32 cellular contexts compared by ENCODE assay signal in the genomic region with DNA sequence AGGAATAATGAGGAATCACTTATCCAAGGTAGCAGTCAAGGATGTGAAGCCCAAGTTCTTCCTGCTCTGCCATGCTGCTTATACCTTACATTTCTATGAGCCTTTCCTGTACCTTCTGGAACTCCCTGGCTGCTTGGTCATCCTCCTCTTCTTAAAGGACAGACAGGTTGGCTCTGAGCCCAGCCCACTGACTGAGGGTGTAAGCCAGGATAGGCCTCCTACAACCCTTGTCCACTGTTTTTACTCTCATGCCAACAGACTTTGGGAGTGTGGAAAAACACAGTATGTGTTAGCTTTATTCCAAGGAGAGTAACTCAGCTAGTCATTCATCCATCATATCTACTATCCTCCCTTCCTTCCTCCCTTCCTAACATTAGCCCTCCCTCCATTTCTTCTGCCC. TPM values are rescaled to one million over a fixed set of nuclear protein-coding genes. Genes with fewer than 3 reads are reported as not detected.
DNase-seq lines count a peak whose midpoint lies in the region; ATAC-seq, FAIRE-seq and TF ChIP-seq lines count a peak whose summit lies in the region.
"Had no signal": no experiment of that assay in that cellular context is flagged by ENCODE, and none has a peak within 500 bp of the region (broad histone marks: within the 10 kb centered on the region; RNA-seq: fewer than 3 reads in every experiment).

No MANE protein-coding gene starts in this region.

- POLR2A ChIA-PET in endothelial cell of umbilical vein (lab: Charles Lee), result no interaction called here

- H3K4me1 ChIP-seq in right cardiac atrium (ENCODE audit: control insufficient read depth, insufficient read depth, low read length) (peaks cover 2% of the 10 kb centered on the region), endothelial cell of umbilical vein (ENCODE audit: control insufficient read depth, extremely low read depth, insufficient read depth, low read length) (no peaks in the 10 kb centered on the region), sigmoid colon (peaks cover 0 to 95% (median 66%) of the 10 kb centered on the region in 4 donors), Peyer's patch (peaks cover 0 to 13% (median 7%) of the 10 kb centered on the region in 4 donors), osteoblast (ENCODE audit: insufficient read depth, low read length) (no peaks in the 10 kb centered on the region)

- no peaks in the 10 kb centered on the region for H3K36me3 ChIP-seq in endothelial cell of umbilical vein (ENCODE audit: control insufficient read depth in 2 of 2, extremely low read depth in 1 of 2, insufficient read depth in 2 of 2, low read length in 2 of 2)
- peaks cover 0 to 31% (median 11%) of the 10 kb centered on the region in 4 donors for H3K36me3 ChIP-seq in sigmoid colon
- no peaks in the 10 kb centered on the region for H3K36me3 ChIP-seq in Peyer's patch
- no peaks in the 10 kb centered on the region for H3K36me3 ChIP-seq in osteoblast (ENCODE audit: insufficient read depth, low read length)
- H3K36me3 ChIP-seq: heart left ventricle, MG63, tibial nerve had no signal

- TF ChIP-seq CTCF in endothelial cell of umbilical vein (IDR thresholded peaks at IDR 0.05; ENCODE audit: extremely low read depth in 1 of 2, insufficient read depth in 1 of 2, low read depth in 1 of 2, low read length in 2 of 2) (no peak), sigmoid colon (IDR thresholded peaks at IDR 0.05) (no peak), Peyer's patch (IDR thresholded peaks at IDR 0.05) (no peak), osteoblast (IDR thresholded peaks at IDR 0.05; ENCODE audit: extremely low read depth, low read depth, low read length) (no peak)

- no peak for FAIRE-seq in endothelial cell of umbilical vein (lab: Jason Lieb, UNC)
- FAIRE-seq: A204.1, bronchial epithelial cell, GM18507 had no signal

- no peak overlapping the region for H3K27ac ChIP-seq in right cardiac atrium (ENCODE audit: low read length)
- H3K27ac ChIP-seq in endothelial cell of umbilical vein (ENCODE audit: insufficient read depth, low read depth, low read length), result no peak overlapping the region
- peak overlapping the region; percentile 41 to 70 (median 64) for H3K27ac ChIP-seq in sigmoid colon
- H3K27ac ChIP-seq in Peyer's patch, result no peak overlapping the region
- H3K27ac ChIP-seq in osteoblast (ENCODE audit: low read depth, low read length), result no peak overlapping the region
- H3K27ac ChIP-seq: GM23248, RWPE1, tibial nerve had no signal

- no peak for TF ChIP-seq EP300 in sigmoid colon (IDR thresholded peaks at IDR 0.05)

- TF ChIP-seq POLR2A in endothelial cell of umbilical vein (IDR thresholded peaks at IDR 0.05; ENCODE audit: low read depth, low read length) (no peak), sigmoid colon (IDR thresholded peaks at IDR 0.05) (no peak), Peyer's patch (IDR thresholded peaks at IDR 0.05) (no peak)

- no peaks in the 10 kb centered on the region for H4K20me1 ChIP-seq in endothelial cell of umbilical vein (replicated peaks; ENCODE audit: control insufficient read depth, extremely low read depth, insufficient read depth, low read length)
- no peaks in the 10 kb centered on the region for H4K20me1 ChIP-seq in osteoblast (ENCODE audit: insufficient read depth, low read length)

- intact Hi-C loops in right cardiac atrium (cut with DNase I) (no loop called here), cardiac septum (cut with DNase I) (no loop called here), endothelial cell of umbilical vein (cut with micrococcal nuclease) (no loop called here), sigmoid colon (cut with DNase I) (loop anchor here (5.0 kb wide), 1 partner anchor 66 kb away; no protein-coding TSS in a partner anchor)

- H2AFZ ChIP-seq in endothelial cell of umbilical vein (ENCODE audit: low read depth, low read length) (no peak overlapping the region), osteoblast (ENCODE audit: low read length) (no peak overlapping the region)
- H2AFZ ChIP-seq: GM23248 had no signal

- DNase-seq in right cardiac atrium (peak in 2 of 3 donors; percentile 46 to 68), cardiac septum (ENCODE audit: low spot score) (no peak), endothelial cell of umbilical vein (ENCODE audit: low read depth, low spot score) (peak; percentile 6), sigmoid colon (no peak), Peyer's patch (no peak), osteoblast (ENCODE audit: insufficient read length, low spot score, missing footprints) (no peak), NCI-H526 (lab: John Stamatoyannopoulos, UW) (no peak)
- DNase-seq in stimulated activated naive CD8-positive, alpha-beta T cell treated with anti-CD3 and anti-CD28 coated beads, Interleukin-15, Interleukin-2, amounts not matched to agents 100 U/mL and 50 U/mL, for 24 hours, result no peak
- DNase-seq: activated CD4-positive, alpha-beta T cell treated with anti-CD3 and anti-CD28 coated beads for 48 hours; activated naive CD4-positive, alpha-beta T cell; activated T-cell treated with anti-CD3 and anti-CD28 coated beads, Interleukin-2, amount 50 U/mL, for 48 hours; DMS79; GM23248; HFFc6; left colon; mesendoderm; MG63; NCI-H1436; NCI-H2171; NCI-H524 treated with DMSO at 0.1 percent for 48 hours; nucleus accumbens; retina; SK-N-SH; stimulated activated CD4-positive, alpha-beta T cell treated with anti-CD3 and anti-CD28 coated beads, Interleukin-4, amount 100 ng/mL, for 1 hour; stimulated activated naive B cell treated with anti-CD40 and anti-IgM and Interleukin-4, amounts not matched to agents 10 μg/mL and 1 μg/mL and 100 μg/mL, for 72 hours; T-helper 17 cell had no signal

- H3K4me3 ChIP-seq in right cardiac atrium (ENCODE audit: low read length), result no peak overlapping the region
- H3K4me3 ChIP-seq in endothelial cell of umbilical vein (replicated peaks in 1 of 3; ENCODE audit: insufficient read depth in 1 of 3, low read depth in 1 of 3, low read length in 3 of 3), result no peak overlapping the region
- no peak overlapping the region for H3K4me3 ChIP-seq in sigmoid colon
- H3K4me3 ChIP-seq in Peyer's patch, result no peak overlapping the region
- H3K4me3 ChIP-seq in osteoblast (ENCODE audit: insufficient read depth, low read length), result no peak overlapping the region
- H3K4me3 ChIP-seq: GM23248, heart left ventricle, MG63, tibial nerve had no signal

- H3K9me1 ChIP-seq in endothelial cell of umbilical vein (replicated peaks; ENCODE audit: control insufficient read depth, extremely low read depth, insufficient read depth, low read length), result no peaks in the 10 kb centered on the region

- H3K9me3 ChIP-seq in right cardiac atrium (ENCODE audit: control insufficient read depth, low read length), result no peaks in the 10 kb centered on the region
- H3K9me3 ChIP-seq in endothelial cell of umbilical vein (replicated peaks; ENCODE audit: control insufficient read depth, insufficient read depth, low read length), result no peaks in the 10 kb centered on the region
- no peaks in the 10 kb centered on the region for H3K9me3 ChIP-seq in sigmoid colon
- H3K9me3 ChIP-seq in Peyer's patch, result no peaks in the 10 kb centered on the region
- H3K9me3 ChIP-seq in osteoblast (ENCODE audit: low read depth, low read length), result no peaks in the 10 kb centered on the region
- H3K9me3 ChIP-seq: heart left ventricle, MG63, SK-N-SH, tibial nerve had no signal

- no TSS peak for BruUV-seq in endothelial cell of umbilical vein (replicated peaks; lab: Mats Ljungman, UMichigan)

- H3K9ac ChIP-seq in endothelial cell of umbilical vein (replicated peaks; ENCODE audit: extremely low read depth, insufficient read depth, low read length), result no peak overlapping the region
- H3K9ac ChIP-seq: GM23248, SK-N-SH had no signal

- CTCF ChIA-PET in endothelial cell of umbilical vein (lab: Charles Lee), result interaction anchor here (0.7 to 1.0 kb wide), 3 partner anchors 8 to 9 kb away, joined by 3 read pairs; no protein-coding TSS in a partner anchor

- no peak overlapping the region for H3K4me2 ChIP-seq in endothelial cell of umbilical vein (ENCODE audit: insufficient read depth, low read length)
- H3K4me2 ChIP-seq in osteoblast (ENCODE audit: insufficient read depth, low read length), result no peak overlapping the region
- H3K4me2 ChIP-seq: SK-N-SH had no signal

- H3K27me3 ChIP-seq in right cardiac atrium (ENCODE audit: control insufficient read depth, insufficient read depth) (no peaks in the 10 kb centered on the region), endothelial cell of umbilical vein (ENCODE audit: control insufficient read depth in 2 of 2, insufficient read depth in 2 of 2, low read length in 2 of 2) (no peaks in the 10 kb centered on the region), sigmoid colon (no peaks in the 10 kb centered on the region), Peyer's patch (no peaks in the 10 kb centered on the region), osteoblast (ENCODE audit: insufficient read depth, low read length) (no peaks in the 10 kb centered on the region)
- H3K27me3 ChIP-seq: heart left ventricle, MG63, tibial nerve had no signal

- peak in 1 of 2 donors; percentile 55 for ATAC-seq in right cardiac atrium
- ATAC-seq in stimulated activated naive CD8-positive, alpha-beta T cell treated with anti-CD3 and anti-CD28 coated beads, Interleukin-15, Interleukin-2, amounts not matched to agents 100 U/mL and 50 U/mL, for 24 hours, result no peak
- ATAC-seq: left colon; stimulated activated naive B cell treated with anti-CD40 and anti-IgM and Interleukin-4, amounts not matched to agents 10 μg/mL and 1 μg/mL and 100 μg/mL, for 72 hours; T-helper 17 cell had no signal

- H3K79me2 ChIP-seq in endothelial cell of umbilical vein (ENCODE audit: control insufficient read depth, insufficient read depth, low read length) (no peaks in the 10 kb centered on the region), osteoblast (ENCODE audit: insufficient read depth, low read length) (no peaks in the 10 kb centered on the region)

- dilution Hi-C loops in endothelial cell of umbilical vein (cut with MboI; ENCODE audit: extremely low pct_ligation_motif_present, low sequenced_read_pairs), result no loop called here

TF ChIP-seq in endothelial cell of umbilical vein, 7 proteins besides CTCF, POLR2A, EP300 and RAD21 (continues in another document):
- no peak for TF ChIP-seq JUN (IDR thresholded peaks at IDR 0.05; ENCODE audit: borderline replicate concordance, insufficient read depth, insufficient read length, low read depth)

RNA-seq across cellular contexts. Expression of gene IRAG1, which starts 47.5 kb away (rescaled TPM):
- total RNA-seq in right cardiac atrium (10 to 100 TPM; 11.8 to 29.8 (median 19.5) TPM), cardiac septum (6.4 TPM), endothelial cell of umbilical vein (0.35 and 0.38 TPM in 2 replicates), sigmoid colon (100 to 1,000 TPM in 3 of 4 donors, 10 to 100 TPM in 1; 96.1 to 153 (median 125) TPM), Peyer's patch (10 to 100 TPM in 2 of 4 donors, 1 to 10 TPM in 2; 4.2 to 44.6 (median 11.8) TPM), osteoblast (2.7 and 4.3 TPM in 2 replicates)
- polyA plus RNA-seq in right cardiac atrium (5.3 TPM), endothelial cell of umbilical vein (0.22 and 0.24 TPM in 2 replicates), sigmoid colon (10 to 100 TPM in 1 of 3 donors, 1 to 10 TPM in 2; 1.8 to 10.6 (median 2.3) TPM)
- polyA plus RNA-seq in endothelial cell of umbilical vein (2011; cell fraction: cytosol; rRNA removed), result 0.17 TPM in 2 replicates
- 0.22 and 0.29 TPM in 2 replicates for polyA plus RNA-seq in endothelial cell of umbilical vein (2011; cell fraction: nucleus; rRNA removed)
- polyA plus RNA-seq in endothelial cell of umbilical vein (2012), result 0.74 and 1.0 TPM in 2 replicates
- 0.59 and 0.70 TPM in 2 replicates for polyA minus RNA-seq in endothelial cell of umbilical vein
- not detected for polyA minus RNA-seq in endothelial cell of umbilical vein (2011; cell fraction: cytosol; rRNA and poly(A)+ RNA removed)
- 0.24 and 0.34 TPM in 2 replicates for polyA minus RNA-seq in endothelial cell of umbilical vein (2011; cell fraction: nucleus; rRNA and poly(A)+ RNA removed)

Comparison
In these comparisons a context has a peak if more than half of its experiments do, and no peak if none do; other contexts are left out.
1. DNase-seq: peak in right cardiac atrium (2 of 3) and endothelial cell of umbilical vein (single experiment); none in cardiac septum (single experiment), sigmoid colon (single experiment), Peyer's patch (0 of 3), osteoblast (single experiment), stimulated activated naive CD8-positive, alpha-beta T cell treated with anti-CD3 and anti-CD28 coated beads, Interleukin-15, Interleukin-2, amounts not matched to agents 100 U/mL and 50 U/mL, for 24 hours (single experiment) and NCI-H526 (0 of 2).
2. H3K27ac ChIP-seq: peak in sigmoid colon (4 of 4); none in right cardiac atrium (single experiment), endothelial cell of umbilical vein (single experiment), Peyer's patch (0 of 4) and osteoblast (single experiment).